ENCODE assay signal across 12 cellular contexts in the genomic region with DNA sequence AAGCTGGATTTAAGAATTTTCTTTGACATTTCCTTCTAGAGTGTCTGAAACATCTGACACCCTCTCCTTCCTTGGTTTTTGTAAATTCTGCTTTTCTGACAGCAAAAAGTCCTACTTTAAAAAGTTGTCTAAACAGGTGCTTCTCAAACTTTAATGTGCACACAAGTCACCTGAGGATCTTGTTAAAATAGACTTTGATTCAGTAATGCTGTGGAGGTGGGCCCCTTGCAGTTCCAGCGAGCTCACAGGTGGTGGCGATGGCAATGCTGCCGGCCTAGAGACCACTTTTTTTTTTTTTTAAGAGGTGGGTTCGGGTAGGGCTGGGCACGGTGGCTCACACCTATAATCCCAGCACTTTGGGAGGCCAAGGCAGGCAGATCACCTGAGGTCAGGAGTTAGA.
DNase-seq lines count a peak whose midpoint lies in the region; ATAC-seq and TF ChIP-seq lines count a peak whose summit lies in the region.
"Had no signal": no experiment of that assay in that cellular context is flagged by ENCODE, and none has a peak within 500 bp of the region (broad histone marks: within the 10 kb centered on the region; RNA-seq: fewer than 3 reads in every experiment).

No MANE protein-coding gene starts in this region.

- peaks cover 2% of the 10 kb centered on the region; the same call in 1 of the 2 replicates for H3K27me3 Mint-ChIP-seq in WTC11 (ENCODE audit: low read depth)
- H3K27me3 Mint-ChIP-seq in activated T-helper 2 cell treated with anti-CD3 and anti-CD28 coated beads, Interferon-gamma antibody, Interleukin-2, Interleukin-4, amounts not matched to agents 10 μg/mL and 5 μg/mL and 100 μg/mL, durations not matched to agents 14 hours and 24 hours and 36 hours (ENCODE audit: low read depth): peaks cover 45% of the 10 kb centered on the region

- H3K4me1 Mint-ChIP-seq in WTC11: peaks cover 17% of the 10 kb centered on the region
- H3K4me1 Mint-ChIP-seq in activated T-helper 2 cell treated with anti-CD3 and anti-CD28 coated beads, Interferon-gamma antibody, Interleukin-2, Interleukin-4, amounts not matched to agents 10 μg/mL and 5 μg/mL and 100 μg/mL, durations not matched to agents 14 hours and 24 hours and 36 hours (ENCODE audit: low read depth): no peaks in the 10 kb centered on the region

- no peak overlapping the region for H3K27ac ChIP-seq in HEK293 (ENCODE audit: extremely low read depth, low read depth, low read length)

- no peaks in the 10 kb centered on the region for H3K9me3 ChIP-seq in HEK293 (ENCODE audit: control insufficient read depth, insufficient read depth, low read depth, low read length)

- H3K4me3 ChIP-seq in HEK293 (ENCODE audit: low read depth, low read length): no peak overlapping the region

- intact Hi-C loops in activated T-helper 2 cell treated with anti-CD3 and anti-CD28 coated beads, Interferon-gamma antibody, Interleukin-2, Interleukin-4, amounts not matched to agents 10 μg/mL and 5 μg/mL and 100 μg/mL, durations not matched to agents 14 hours and 24 hours and 36 hours (cut with micrococcal nuclease): no loop called here

- no peak overlapping the region for H3K4me3 Mint-ChIP-seq in WTC11
- no peak overlapping the region for H3K4me3 Mint-ChIP-seq in activated T-helper 2 cell treated with anti-CD3 and anti-CD28 coated beads, Interferon-gamma antibody, Interleukin-2, Interleukin-4, amounts not matched to agents 10 μg/mL and 5 μg/mL and 100 μg/mL, durations not matched to agents 14 hours and 24 hours and 36 hours (ENCODE audit: low read depth)
- H3K4me3 Mint-ChIP-seq: activated naive CD8-positive, alpha-beta T cell; T-helper 1 cell treated with Interleukin-12 subunit alpha and Interleukin-12 subunit beta and Interleukin-4 antibody, amounts not matched to agents 30 μg/mL and 1 μg/mL, for 36 hours had no signal

- TF ChIP-seq CTCF in HEK293 (tag by site-specific recombination; IDR thresholded peaks at IDR 0.05): peak; percentile 40; the same call in 1 of the 2 replicates
- TF ChIP-seq CTCF in WTC11 (IDR thresholded peaks at IDR 0.05): no peak

- peak; percentile 98 for ATAC-seq in WTC11
- ATAC-seq in GM19324 (IDR thresholded peaks at IDR 0.05; ENCODE audit: low FRiP score, unreplicated experiment): no peak

- H3K27ac Mint-ChIP-seq in WTC11: no peak overlapping the region
- no peak overlapping the region for H3K27ac Mint-ChIP-seq in activated T-helper 2 cell treated with anti-CD3 and anti-CD28 coated beads, Interferon-gamma antibody, Interleukin-2, Interleukin-4, amounts not matched to agents 10 μg/mL and 5 μg/mL and 100 μg/mL, durations not matched to agents 14 hours and 24 hours and 36 hours
- H3K27ac Mint-ChIP-seq: activated naive CD8-positive, alpha-beta T cell; T-helper 1 cell treated with Interleukin-12 subunit alpha and Interleukin-12 subunit beta and Interleukin-4 antibody, amounts not matched to agents 30 μg/mL and 1 μg/mL, for 36 hours had no signal

- no peaks in the 10 kb centered on the region for H3K36me3 ChIP-seq in HEK293 (ENCODE audit: control insufficient read depth in 2 of 2, insufficient read depth in 1 of 2, low read length in 2 of 2)

- POLR2A ChIA-PET in HEK293 (lab: Yijun Ruan, JAX): interaction anchor here (0.6 to 0.7 kb wide), 2 partner anchors 10 to 209 kb away, joined by 3 to 6 read pairs; no protein-coding TSS in a partner anchor
- POLR2A ChIA-PET in WTC11 (lab: Charles Lee): interaction anchor here (0.6 to 1.5 kb wide), 4 partner anchors 9 to 54 kb away, joined by 3 to 6 read pairs (median 4); no protein-coding TSS in a partner anchor

- H3K36me3 Mint-ChIP-seq in WTC11: no peaks in the 10 kb centered on the region
- H3K36me3 Mint-ChIP-seq in activated T-helper 2 cell treated with anti-CD3 and anti-CD28 coated beads, Interferon-gamma antibody, Interleukin-2, Interleukin-4, amounts not matched to agents 10 μg/mL and 5 μg/mL and 100 μg/mL, durations not matched to agents 14 hours and 24 hours and 36 hours (ENCODE audit: low read depth): no peaks in the 10 kb centered on the region
- H3K36me3 Mint-ChIP-seq: activated naive CD8-positive, alpha-beta T cell had no signal

- H3K4me1 ChIP-seq in HEK293 (ENCODE audit: control insufficient read depth, insufficient read depth, low read length): no peaks in the 10 kb centered on the region

- DNase-seq in DMS 273 (lab: John Stamatoyannopoulos, UW; ENCODE audit: unreplicated experiment) (peak; percentile 40), DMS 273 treated with DMSO at 0.1 percent for 48 hours (lab: John Stamatoyannopoulos, UW) (no peak), WTC11 (ENCODE audit: low spot score) (peak; percentile 59), left kidney (ENCODE audit: low read depth, low spot score) (peak; percentile 66), NOMO-1 (lab: John Stamatoyannopoulos, UW; ENCODE audit: unreplicated experiment in 2 of 2) (no peak)
- DNase-seq in activated T-helper 2 cell treated with anti-CD3 and anti-CD28 coated beads, Interferon-gamma antibody, Interleukin-2, Interleukin-4, amounts not matched to agents 10 μg/mL and 5 μg/mL and 100 μg/mL, durations not matched to agents 14 hours and 24 hours and 36 hours (ENCODE audit: low spot score): no peak
- DNase-seq: foreskin melanocyte, MV-4-11 had no signal

- no peaks in the 10 kb centered on the region for H3K9me3 Mint-ChIP-seq in WTC11
- no peaks in the 10 kb centered on the region for H3K9me3 Mint-ChIP-seq in activated T-helper 2 cell treated with anti-CD3 and anti-CD28 coated beads, Interferon-gamma antibody, Interleukin-2, Interleukin-4, amounts not matched to agents 10 μg/mL and 5 μg/mL and 100 μg/mL, durations not matched to agents 14 hours and 24 hours and 36 hours
- H3K9me3 Mint-ChIP-seq: T-helper 1 cell treated with Interleukin-12 subunit alpha and Interleukin-12 subunit beta and Interleukin-4 antibody, amounts not matched to agents 30 μg/mL and 1 μg/mL, for 36 hours had no signal

- CTCF ChIA-PET in HEK293 (lab: Yijun Ruan, JAX) (interaction anchor here (0.6 to 17.6 kb wide), 12 partner anchors 10 to 320 kb away, joined by 3 to 264 read pairs (median 4); partner anchors contain the start of gene DNMBP), WTC11 (lab: Charles Lee) (interaction anchor here (0.6 to 2.7 kb wide), 25 partner anchors 9 to 1117 kb away, joined by 3 to 28 read pairs (median 3); partner anchors contain the start of gene DNMBP)

TF ChIP-seq in HEK293, 187 proteins besides CTCF, POLR2A, EP300 and RAD21 (continues in another document):
- TF ChIP-seq GFI1B (tag by site-specific recombination; IDR thresholded peaks at IDR 0.05) (no peak), ZNF335 (tag by site-specific recombination; conservative IDR thresholded peaks at IDR 0.05) (no peak), ZBTB7A (tag by site-specific recombination; IDR thresholded peaks at IDR 0.05; ENCODE audit: low read depth) (no peak), ZNF555 (tag by site-specific recombination; conservative IDR thresholded peaks at IDR 0.05) (no peak)
- TF ChIP-seq, protein P1, sequence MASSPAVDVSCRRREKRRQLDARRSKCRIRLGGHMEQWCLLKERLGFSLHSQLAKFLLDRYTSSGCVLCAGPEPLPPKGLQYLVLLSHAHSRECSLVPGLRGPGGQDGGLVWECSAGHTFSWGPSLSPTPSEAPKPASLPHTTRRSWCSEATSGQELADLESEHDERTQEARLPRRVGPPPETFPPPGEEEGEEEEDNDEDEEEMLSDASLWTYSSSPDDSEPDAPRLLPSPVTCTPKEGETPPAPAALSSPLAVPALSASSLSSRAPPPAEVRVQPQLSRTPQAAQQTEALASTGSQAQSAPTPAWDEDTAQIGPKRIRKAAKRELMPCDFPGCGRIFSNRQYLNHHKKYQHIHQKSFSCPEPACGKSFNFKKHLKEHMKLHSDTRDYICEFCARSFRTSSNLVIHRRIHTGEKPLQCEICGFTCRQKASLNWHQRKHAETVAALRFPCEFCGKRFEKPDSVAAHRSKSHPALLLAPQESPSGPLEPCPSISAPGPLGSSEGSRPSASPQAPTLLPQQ (tag by site-specific recombination; IDR thresholded peaks at IDR 0.05): peak; percentile 84

TF ChIP-seq in WTC11, 78 proteins besides CTCF, POLR2A, EP300 and RAD21 (continues in another document):
- TF ChIP-seq SMAD4 (CRISPR knock-in tag; IDR thresholded peaks at IDR 0.05): no peak
- no peak for TF ChIP-seq MYBL2 (CRISPR knock-in tag; IDR thresholded peaks at IDR 0.05)
- no peak for TF ChIP-seq IRF2 (CRISPR knock-in tag; IDR thresholded peaks at IDR 0.05; ENCODE audit: borderline replicate concordance, low read depth)
- no peak for TF ChIP-seq TP53 (CRISPR knock-in tag; IDR thresholded peaks at IDR 0.05)
- TF ChIP-seq SOX15 (CRISPR knock-in tag; IDR thresholded peaks at IDR 0.05): no peak
- TF ChIP-seq, protein P2, sequence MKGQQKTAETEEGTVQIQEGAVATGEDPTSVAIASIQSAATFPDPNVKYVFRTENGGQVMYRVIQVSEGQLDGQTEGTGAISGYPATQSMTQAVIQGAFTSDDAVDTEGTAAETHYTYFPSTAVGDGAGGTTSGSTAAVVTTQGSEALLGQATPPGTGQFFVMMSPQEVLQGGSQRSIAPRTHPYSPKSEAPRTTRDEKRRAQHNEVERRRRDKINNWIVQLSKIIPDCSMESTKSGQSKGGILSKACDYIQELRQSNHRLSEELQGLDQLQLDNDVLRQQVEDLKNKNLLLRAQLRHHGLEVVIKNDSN (CRISPR knock-in tag; IDR thresholded peaks at IDR 0.05): no peak
- TF ChIP-seq TCF7 (CRISPR knock-in tag; IDR thresholded peaks at IDR 0.05; ENCODE audit: low read depth): no peak
- TF ChIP-seq JUN (CRISPR knock-in tag; IDR thresholded peaks at IDR 0.05): no peak
- no peak for TF ChIP-seq USF2 (CRISPR knock-in tag; IDR thresholded peaks at IDR 0.05)
- no peak for TF ChIP-seq GRHL2 (CRISPR knock-in tag; IDR thresholded peaks at IDR 0.05; ENCODE audit: insufficient replicate concordance, severe bottlenecking)
- TF ChIP-seq ZNF317 (CRISPR knock-in tag; IDR thresholded peaks at IDR 0.05; ENCODE audit: borderline replicate concordance, low read depth): no peak

Comparison
In these comparisons a context has a peak if more than half of its experiments do, and no peak if none do; other contexts are left out.
1. DNase-seq: peak in DMS 273 (single experiment), WTC11 (single experiment) and left kidney (single experiment); none in DMS 273 treated with DMSO at 0.1 percent for 48 hours (single experiment), activated T-helper 2 cell treated with anti-CD3 and anti-CD28 coated beads, Interferon-gamma antibody, Interleukin-2, Interleukin-4, amounts not matched to agents 10 μg/mL and 5 μg/mL and 100 μg/mL, durations not matched to agents 14 hours and 24 hours and 36 hours (single experiment) and NOMO-1 (0 of 2).